In the genomic region with DNA sequence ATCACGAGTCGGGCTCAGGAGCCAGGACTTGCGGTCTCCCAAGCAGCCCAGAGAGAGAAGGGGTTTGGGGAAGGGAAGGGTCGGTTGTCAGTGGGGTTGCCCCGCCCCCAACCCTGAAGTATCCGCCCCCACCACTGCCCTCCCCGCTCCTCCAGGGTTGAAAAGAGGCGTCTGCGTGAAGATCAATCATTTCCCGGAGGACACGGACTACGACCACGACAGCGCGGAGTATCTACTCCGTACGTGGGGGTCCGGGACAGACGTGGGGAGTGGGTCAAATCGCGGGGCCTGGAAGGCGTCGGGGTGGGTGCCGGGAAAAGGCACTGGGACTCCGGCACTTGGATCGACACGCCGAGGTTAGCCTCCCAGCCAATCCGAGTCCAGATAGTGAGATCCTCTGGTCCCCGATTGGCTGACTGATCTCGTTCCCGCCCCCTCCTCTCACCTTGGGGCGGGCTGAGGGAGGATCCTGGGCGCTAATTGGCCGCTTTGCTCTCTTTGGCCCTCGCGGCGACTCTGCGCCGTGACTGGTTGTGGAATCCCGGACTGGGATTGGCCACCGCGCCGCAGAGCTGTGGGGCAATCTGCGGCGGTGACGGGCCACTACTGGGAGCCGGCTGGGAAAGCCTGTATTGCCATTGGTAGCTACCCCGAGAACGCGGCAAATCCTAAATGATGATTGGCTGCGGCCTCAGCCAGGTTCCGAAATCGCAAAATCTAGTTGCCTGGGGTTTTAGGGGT, we compare ENCODE assay signal across 9 cellular contexts. TPM values are rescaled to one million over a fixed set of nuclear protein-coding genes. Genes with fewer than 3 reads are reported as not detected.
A peak's percentile ranks its signal among the peaks of the same experiment; 100 is the strongest.
DNase-seq lines count a peak whose midpoint lies in the region; ATAC-seq and TF ChIP-seq lines count a peak whose summit lies in the region.
"Had no signal": no experiment of that assay in that cellular context is flagged by ENCODE, and none has a peak within 500 bp of the region (broad histone marks: within the 10 kb centered on the region; RNA-seq: fewer than 3 reads in every experiment).

No MANE protein-coding gene starts in this region.

- no peak for TF ChIP-seq CTCF in omental fat pad (IDR thresholded peaks at IDR 0.05)

- DNase-seq in activated T-cell treated with anti-CD3 and anti-CD28 coated beads for 24 hours (ENCODE audit: low read depth) (peak; percentile 29), activated T-cell treated with anti-CD3 and anti-CD28 coated beads for 4 hours (no peak), head of caudate nucleus (peak; percentile 71 to 96 (median 90)), omental fat pad (ENCODE audit: low spot score) (peak; percentile 26), T1000 (lab: John Stamatoyannopoulos, UW) (no peak), NOMO-1 treated with dmso at 0.1 percent for 144 hours (lab: John Stamatoyannopoulos, UW; ENCODE audit: unreplicated experiment) (no peak)
- DNase-seq in activated naive CD4-positive, alpha-beta T cell treated with Interleukin-2 at 50 U/mL for 16 hours, result peak; percentile 21

- intact Hi-C loops in head of caudate nucleus (cut with DNase I), result loop anchor here (2.0 kb wide), 1 partner anchor 69 kb away; a partner anchor contains a TSS

- ATAC-seq in omental fat pad (ENCODE audit: low FRiP score) (no peak), GM18861 (IDR thresholded peaks at IDR 0.05; ENCODE audit: unreplicated experiment) (no peak)

RNA-seq across cellular contexts. Expression of a gene that starts 13.3 kb away (rescaled TPM):
- not detected for total RNA-seq in omental fat pad
- total RNA-seq: tibial nerve had no signal

RNA-seq across cellular contexts. Expression of a gene that starts 15.4 kb away (rescaled TPM):
- total RNA-seq in omental fat pad, result not detected
- total RNA-seq: tibial nerve had no signal

Comparison
In these comparisons a context has a peak if more than half of its experiments do, and no peak if none do; other contexts are left out.
1. DNase-seq: peak in activated T-cell treated with anti-CD3 and anti-CD28 coated beads for 24 hours (single experiment), activated naive CD4-positive, alpha-beta T cell treated with Interleukin-2 at 50 U/mL for 16 hours (single experiment), head of caudate nucleus (42 of 42) and omental fat pad (single experiment); none in activated T-cell treated with anti-CD3 and anti-CD28 coated beads for 4 hours (single experiment), T1000 (single experiment) and NOMO-1 treated with dmso at 0.1 percent for 144 hours (single experiment).